8 cellular contexts compared by ENCODE assay signal in genomic region chr9:33159058-33159759, GRCh38. TPM values are rescaled to one million over a fixed set of nuclear protein-coding genes. Genes with fewer than 3 reads are reported as not detected.
A peak's percentile ranks its signal among the peaks of the same experiment; 100 is the strongest.
DNase-seq lines count a peak whose midpoint lies in the region; ATAC-seq and TF ChIP-seq lines count a peak whose summit lies in the region.

No MANE protein-coding gene starts in this region.

- H3K36me3 ChIP-seq in body of pancreas (replicated peaks in 1 of 2; ENCODE audit: insufficient read depth in 1 of 2, low read depth in 2 of 2): no peaks in the 10 kb centered on the region
- H3K36me3 ChIP-seq in lower lobe of right lung: no peaks in the 10 kb centered on the region
- H3K36me3 ChIP-seq in thyroid gland: no peaks in the 10 kb centered on the region

- intact Hi-C loops in body of pancreas (cut with DNase I): no loop called here
- intact Hi-C loops in lower lobe of right lung (cut with DNase I): no loop called here
- intact Hi-C loops in thyroid gland (cut with DNase I): no loop called here

- H3K27me3 ChIP-seq in body of pancreas (no peaks in the 10 kb centered on the region), lower lobe of right lung (ENCODE audit: low read depth) (no peaks in the 10 kb centered on the region), thyroid gland (no peaks in the 10 kb centered on the region)

- DNase-seq in NOMO-1 (lab: John Stamatoyannopoulos, UW; ENCODE audit: unreplicated experiment in 2 of 2) (peak; percentile 81 to 90), body of pancreas (peak in 3 of 4 donors; percentile 48 to 63 (median 55)), lower lobe of right lung (peak; percentile 79), thyroid gland (peak; percentile 60 to 65), COLO668 (lab: John Stamatoyannopoulos, UW; ENCODE audit: unreplicated experiment) (no peak), NCI-H2196 (lab: John Stamatoyannopoulos, UW; ENCODE audit: unreplicated experiment) (no peak)

- ATAC-seq in GM19438 (IDR thresholded peaks at IDR 0.05; ENCODE audit: low read depth, unreplicated experiment) (peak; percentile 27), body of pancreas (peak; percentile 15), lower lobe of right lung (peak; percentile 44 to 68)

- no peaks in the 10 kb centered on the region for H3K9me3 ChIP-seq in body of pancreas
- H3K9me3 ChIP-seq in lower lobe of right lung: no peaks in the 10 kb centered on the region
- no peaks in the 10 kb centered on the region for H3K9me3 ChIP-seq in thyroid gland

- 39% methylated on average over 7 of the region's 7 CpGs for WGBS in body of pancreas, 2 donors
- WGBS in thyroid gland, 2 donors: 23 to 29% methylated on average over 7 of the region's 7 CpGs

- H3K27ac ChIP-seq in 22Rv1 (peak overlapping the region; percentile 94), body of pancreas (peak overlapping the region; percentile 28 to 94 (median 64)), lower lobe of right lung (peak overlapping the region; percentile 97), thyroid gland (peak overlapping the region; percentile 98 to 99 (median 99))

- TF ChIP-seq CTCF in 22Rv1 (IDR thresholded peaks at IDR 0.05) (no peak), body of pancreas (IDR thresholded peaks at IDR 0.05) (no peak), lower lobe of right lung (IDR thresholded peaks at IDR 0.05) (no peak), thyroid gland (IDR thresholded peaks at IDR 0.05) (no peak)

- H3K4me1 ChIP-seq in body of pancreas (peaks cover 83% of the 10 kb centered on the region), lower lobe of right lung (peaks cover 99% of the 10 kb centered on the region), thyroid gland (peaks cover 79 to 100% of the 10 kb centered on the region in 2 donors)

- no peak overlapping the region for H3K4me3 ChIP-seq in body of pancreas
- H3K4me3 ChIP-seq in lower lobe of right lung: peak overlapping the region; percentile 21
- peak overlapping the region in 1 of 3 donors; percentile 4 for H3K4me3 ChIP-seq in thyroid gland (replicated peaks in 1 of 3)

- TF ChIP-seq POLR2A in body of pancreas (IDR thresholded peaks at IDR 0.05) (no peak), thyroid gland (IDR thresholded peaks at IDR 0.05) (no peak)

RNA-seq across cellular contexts. Expression of gene B4GALT1, which starts 7.9 kb away (rescaled TPM):
- total RNA-seq in body of pancreas (10 to 100 TPM; 31.3 to 42.3 TPM), lower lobe of right lung (72.0 TPM), thyroid gland (100 to 1,000 TPM in 3 of 4 donors, 10 to 100 TPM in 1; 88.3 to 119 (median 103) TPM)

Comparison
In these comparisons a context has a peak if more than half of its experiments do, and no peak if none do; other contexts are left out.
1. DNase-seq: peak in NOMO-1 (2 of 2), body of pancreas (3 of 4), lower lobe of right lung (single experiment) and thyroid gland (2 of 2); none in COLO668 (single experiment) and NCI-H2196 (single experiment).
2. Peak in every context shown above with its lines, with median percentiles within 50 percentile points of each other: H3K27ac ChIP-seq and ATAC-seq.